ENCODE assay signal across 1 cellular context in the genomic region with DNA sequence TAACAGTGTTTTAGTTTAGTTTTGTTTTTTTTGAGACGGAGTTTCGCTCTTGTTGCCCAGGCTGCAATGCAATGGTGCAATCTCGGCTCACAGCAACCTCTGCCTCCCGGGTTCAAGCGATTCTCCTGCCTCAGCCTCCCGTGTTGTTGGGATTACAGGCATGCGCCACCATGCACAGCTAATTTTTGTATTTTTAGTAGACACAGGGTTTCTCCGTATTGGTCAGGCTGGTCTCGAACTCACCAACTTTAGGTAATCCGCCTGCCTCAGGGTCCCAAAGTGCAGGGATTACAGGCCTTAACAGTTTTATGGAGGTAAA.
TF ChIP-seq lines count a peak whose summit lies in the region.

No MANE protein-coding gene starts in this region.

TF ChIP-seq in HepG2, 621 proteins besides CTCF, POLR2A, EP300 and RAD21:
- 0 out of 2 replicates have a peak, but pooled peaks have one; percentile 5 for TF ChIP-seq HMG20A (CRISPR knock-in tag; IDR thresholded peaks at IDR 0.05; ENCODE audit: borderline replicate concordance)
